Comparison of ENCODE assay signal across 1 cellular context in genomic region chr2:213021971-213022899, GRCh38.
A peak's percentile ranks its signal among the peaks of the same experiment; 100 is the strongest.
TF ChIP-seq lines count a peak whose summit lies in the region.

No MANE protein-coding gene starts in this region.

TF ChIP-seq in SK-N-SH, 30 proteins besides CTCF, POLR2A, EP300 and RAD21 (continued from another document):
- no peak for TF ChIP-seq ZBTB33 (IDR thresholded peaks at IDR 0.05; ENCODE audit: borderline replicate concordance, low read depth)
- no peak for TF ChIP-seq NFIC (IDR thresholded peaks at IDR 0.05; ENCODE audit: borderline replicate concordance)
- TF ChIP-seq GABPA (IDR thresholded peaks at IDR 0.05; ENCODE audit: low read depth) = no peak
- TF ChIP-seq CHD2 (IDR thresholded peaks at IDR 0.05; ENCODE audit: low read length, partially characterized antibody) = no peak
- TF ChIP-seq SIN3A (IDR thresholded peaks at IDR 0.05; ENCODE audit: borderline replicate concordance, low read depth, low read length) = no peak
- no peak for TF ChIP-seq ELF1 (IDR thresholded peaks at IDR 0.05)
- TF ChIP-seq EZH2phosphoT487 (IDR thresholded peaks at IDR 0.05; ENCODE audit: borderline replicate concordance, low read depth) = no peak
- 0 out of 2 replicates have a peak, but pooled peaks have one; percentile 23 for TF ChIP-seq FOSL2 (IDR thresholded peaks at IDR 0.05; ENCODE audit: borderline replicate concordance, low read depth)
- TF ChIP-seq FOXJ3 (CRISPR knock-in tag; IDR thresholded peaks at IDR 0.05) = no peak
- TF ChIP-seq RXRA (IDR thresholded peaks at IDR 0.05; ENCODE audit: borderline replicate concordance, low read depth) = no peak
- no peak for TF ChIP-seq FOXM1 (IDR thresholded peaks at IDR 0.05; ENCODE audit: low read depth)
- 0 out of 2 replicates have a peak, but pooled peaks have one; percentile 5 for TF ChIP-seq PBX3 (IDR thresholded peaks at IDR 0.05)
- TF ChIP-seq USF2 (IDR thresholded peaks at IDR 0.05; ENCODE audit: borderline replicate concordance, low read depth, low read length) = no peak
